In the genomic region with DNA sequence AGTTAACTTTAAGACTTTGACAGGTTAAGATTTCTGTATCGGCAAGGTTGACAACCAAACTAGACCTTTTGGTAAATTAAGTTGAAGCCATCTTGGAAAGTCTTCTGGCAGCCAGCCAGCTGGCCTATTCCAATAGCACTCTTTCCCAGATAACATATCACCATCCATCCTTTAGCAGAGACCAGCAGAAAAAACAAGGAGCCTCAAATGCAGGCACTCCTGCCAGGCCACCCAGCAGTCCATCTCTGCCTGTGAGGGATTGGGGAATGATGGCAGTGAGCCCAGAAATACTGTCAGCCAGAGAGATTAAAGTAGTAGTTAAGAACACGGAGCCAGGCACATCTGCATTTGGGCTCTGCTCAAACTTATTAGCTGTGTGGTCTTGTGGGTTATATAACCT, we compare ENCODE assay signal across 12 cellular contexts. TPM values are rescaled to one million over a fixed set of nuclear protein-coding genes. Genes with fewer than 3 reads are reported as not detected.
DNase-seq lines count a peak whose midpoint lies in the region; ATAC-seq lines count a peak whose summit lies in the region.
"Had no signal": no experiment of that assay in that cellular context is flagged by ENCODE, and none has a peak within 500 bp of the region (broad histone marks: within the 10 kb centered on the region; RNA-seq: fewer than 3 reads in every experiment).

No MANE protein-coding gene starts in this region.

- no peak overlapping the region for H2BK120ac ChIP-seq in trophoblast cell (ENCODE audit: insufficient read depth, low read length, poor library complexity)

- peak; percentile 43 for DNase-seq in AG20443 (ENCODE audit: low spot score)
- peak; percentile 35 for DNase-seq in M059J (ENCODE audit: low read depth)
- DNase-seq in cerebellar cortex (ENCODE audit: low spot score), result peak; percentile 15
- DNase-seq in lung microvascular endothelial cell (ENCODE audit: low read depth in 2 of 2), result peak; percentile 9 to 17
- DNase-seq in Kasumi-1 (lab: John Stamatoyannopoulos, UW), result no peak
- DNase-seq in SHP77 treated with DMSO at 0.1 percent for 48 hours (lab: John Stamatoyannopoulos, UW), result no peak
- DNase-seq in trophoblast cell, result no peak
- DNase-seq: stimulated activated CD4-positive, alpha-beta T cell treated with anti-CD3 and anti-CD28 coated beads, Interleukin-4, amount 100 ng/mL, for 4 hours; stimulated activated naive CD4-positive, alpha-beta T cell treated with Interleukin-2 at 50 U/mL for 16 hours had no signal

- H3K9me3 ChIP-seq in trophoblast cell (ENCODE audit: insufficient read depth, low read depth, low read length), result no peaks in the 10 kb centered on the region
- H3K9me3 ChIP-seq: prostate gland had no signal

- H3K23ac ChIP-seq in trophoblast cell (ENCODE audit: low read length), result no peak overlapping the region

- H3K36me3 ChIP-seq in trophoblast cell (ENCODE audit: control insufficient read depth in 1 of 2, insufficient read depth in 2 of 2, low read length in 2 of 2), result no peaks in the 10 kb centered on the region
- H3K36me3 ChIP-seq: prostate gland, WERI-Rb-1 had no signal

- H3K79me1 ChIP-seq in trophoblast cell (ENCODE audit: low read length), result peaks cover 1% of the 10 kb centered on the region

- H4K8ac ChIP-seq in trophoblast cell (ENCODE audit: low read depth, low read length), result no peak overlapping the region

- no peak overlapping the region for H3K27ac ChIP-seq in trophoblast cell (ENCODE audit: low read depth, low read length)
- H3K27ac ChIP-seq: prostate gland had no signal

- ATAC-seq in HG03457 (IDR thresholded peaks at IDR 0.05; ENCODE audit: unreplicated experiment), result no peak

- no peak overlapping the region for H2AK5ac ChIP-seq in trophoblast cell (ENCODE audit: low read length)

- no peak overlapping the region for H3K4me3 ChIP-seq in trophoblast cell (ENCODE audit: low read depth, low read length)
- H3K4me3 ChIP-seq: prostate gland had no signal

- H3K9ac ChIP-seq in trophoblast cell (ENCODE audit: low read length), result no peak overlapping the region

- WGBS in trophoblast cell (ENCODE audit: extremely low coverage, insufficient coverage, insufficient read length), result no CpG with 5 or more reads among the region's 2 CpGs

- no peak overlapping the region for H2BK5ac ChIP-seq in trophoblast cell (ENCODE audit: low read depth, low read length, poor library complexity)

- H4K91ac ChIP-seq in trophoblast cell (ENCODE audit: low read depth, low read length), result no peak overlapping the region

- H4K12ac ChIP-seq in trophoblast cell (ENCODE audit: low read depth, low read length), result no peak overlapping the region

- no peaks in the 10 kb centered on the region for H3K79me2 ChIP-seq in trophoblast cell (ENCODE audit: control insufficient read depth, insufficient read depth, low read length, poor library complexity)

- H3K18ac ChIP-seq in trophoblast cell (ENCODE audit: low read length), result no peak overlapping the region

- no peaks in the 10 kb centered on the region for H3K27me3 ChIP-seq in trophoblast cell (ENCODE audit: insufficient read depth, low read length)

- peaks cover 3 to 5% of the 10 kb centered on the region in 2 experiments for H3K4me1 ChIP-seq in trophoblast cell (ENCODE audit: control insufficient read depth in 1 of 2, insufficient read depth in 2 of 2, low read length in 2 of 2)

- no peak overlapping the region for H3K14ac ChIP-seq in trophoblast cell (ENCODE audit: low read length)

- H3K4ac ChIP-seq in trophoblast cell (ENCODE audit: low read depth, low read length), result no peak overlapping the region

- no peak overlapping the region for H3K4me2 ChIP-seq in trophoblast cell (ENCODE audit: low read length)

- H2AFZ ChIP-seq in trophoblast cell (ENCODE audit: insufficient read depth, low read length, poor library complexity), result no peak overlapping the region

- no peak overlapping the region for H2BK12ac ChIP-seq in trophoblast cell (ENCODE audit: low read length)

RNA-seq across cellular contexts. Expression of a gene that starts 19.4 kb away (rescaled TPM):
- 4.1 and 11.8 TPM in 2 replicates for total RNA-seq in M059J (2014; rRNA removed; shearing (Covaris generic))
- total RNA-seq in lung microvascular endothelial cell, result 5.9 and 9.7 TPM in 2 replicates
- polyA plus RNA-seq in trophoblast cell (2013), result 11.0 and 11.3 TPM in 2 replicates

Comparison
In these comparisons a context has a peak if more than half of its experiments do, and no peak if none do; other contexts are left out.
1. DNase-seq: peak in AG20443 (single experiment), M059J (single experiment), cerebellar cortex (single experiment) and lung microvascular endothelial cell (2 of 2); none in Kasumi-1 (0 of 2), SHP77 treated with DMSO at 0.1 percent for 48 hours (single experiment) and trophoblast cell (0 of 2).